ENCODE assay signal across 8 cellular contexts in genomic region chr5:132238169-132238744, GRCh38. TPM values are rescaled to one million over a fixed set of nuclear protein-coding genes. Genes with fewer than 3 reads are reported as not detected.
DNase-seq lines count a peak whose midpoint lies in the region; ATAC-seq and TF ChIP-seq lines count a peak whose summit lies in the region.

No MANE protein-coding gene starts in this region.

- H3K79me2 ChIP-seq in OCI-LY7 (ENCODE audit: insufficient read depth, low read depth, low read length) (no peaks in the 10 kb centered on the region), parathyroid adenoma (no peaks in the 10 kb centered on the region)

- CTCF ChIA-PET in OCI-LY7 (lab: Charles Lee; ENCODE audit: unreplicated experiment), result interaction anchor here (1.0 to 1.5 kb wide), 5 partner anchors 9 to 58 kb away, joined by 3 to 5 read pairs (median 4); no protein-coding TSS in a partner anchor

- peaks cover 33% of the 10 kb centered on the region for H3K4me1 ChIP-seq in OCI-LY7 (ENCODE audit: insufficient read depth, low read length, poor library complexity, severe bottlenecking)
- H3K4me1 ChIP-seq in parathyroid adenoma, result no peaks in the 10 kb centered on the region
- no peaks in the 10 kb centered on the region for H3K4me1 ChIP-seq in upper lobe of right lung

- H3K36me3 ChIP-seq in OCI-LY7 (ENCODE audit: insufficient read depth, low read length) (no peaks in the 10 kb centered on the region), parathyroid adenoma (ENCODE audit: control insufficient read depth, insufficient read depth, low read length) (no peaks in the 10 kb centered on the region), upper lobe of right lung (no peaks in the 10 kb centered on the region)

- no peak overlapping the region for H3K9ac ChIP-seq in parathyroid adenoma

- POLR2A ChIA-PET in OCI-LY7 (lab: Charles Lee), result interaction anchor here (0.7 to 2.4 kb wide), 7 partner anchors 8 to 56 kb away, joined by 3 to 7 read pairs (median 3); no protein-coding TSS in a partner anchor

- peak; percentile 51 for DNase-seq in A172 (ENCODE audit: low spot score)
- DNase-seq in GM13976 (ENCODE audit: low spot score), result peak; percentile 65
- peak; percentile 82 for DNase-seq in OCI-LY7 (ENCODE audit: low spot score)
- DNase-seq in activated T-cell treated with anti-CD3 and anti-CD28 coated beads, Interleukin-2, amount 50 U/mL, for 48 hours, result peak; percentile 90
- DNase-seq in fibroblast of peridontal ligament (ENCODE audit: extremely low read depth), result peak; percentile 73
- DNase-seq in upper lobe of right lung, result peak; percentile 71

- in situ Hi-C loops in GM13976 (cut with MboI; ENCODE audit: low sequenced_read_pairs, unreplicated experiment), result no loop called here

- H3K4me3 ChIP-seq in OCI-LY7 (ENCODE audit: low read depth, low read length, poor library complexity, severe bottlenecking) (no peak overlapping the region), parathyroid adenoma (ENCODE audit: low read depth, low read length) (no peak overlapping the region), upper lobe of right lung (no peak overlapping the region)

- peaks cover 11% of the 10 kb centered on the region; the same call in 1 of the 2 replicates for H3K9me3 ChIP-seq in OCI-LY7 (ENCODE audit: low read length)
- H3K9me3 ChIP-seq in parathyroid adenoma (ENCODE audit: control insufficient read depth, low read length), result no peaks in the 10 kb centered on the region
- no peaks in the 10 kb centered on the region for H3K9me3 ChIP-seq in upper lobe of right lung

- TF ChIP-seq CTCF in GM13976 (IDR thresholded peaks at IDR 0.05; ENCODE audit: borderline replicate concordance, control extremely low read depth, extremely low read depth, insufficient read depth, missing control alignments) (peak; percentile 85), OCI-LY7 (conservative IDR thresholded peaks at IDR 0.05; ENCODE audit: low read length) (peak; percentile 92), parathyroid adenoma (IDR thresholded peaks at IDR 0.05) (peak; percentile 86), upper lobe of right lung (IDR thresholded peaks at IDR 0.05) (peak; percentile 80)

- H4K20me1 ChIP-seq in OCI-LY7 (ENCODE audit: insufficient read depth, low read length), result no peaks in the 10 kb centered on the region

- ATAC-seq in HG03354 (IDR thresholded peaks at IDR 0.05; ENCODE audit: poor library complexity, severe bottlenecking, unreplicated experiment) (peak; percentile 88), upper lobe of right lung (peak; percentile 87)

- H3K27ac ChIP-seq in OCI-LY7 (ENCODE audit: low read depth, low read length, poor library complexity, severe bottlenecking), result no peak overlapping the region
- H3K27ac ChIP-seq in parathyroid adenoma, result no peak overlapping the region
- H3K27ac ChIP-seq in upper lobe of right lung, result no peak overlapping the region

- no peaks in the 10 kb centered on the region for H3K9me2 ChIP-seq in OCI-LY7 (ENCODE audit: insufficient read depth, low read length)

- H3K4me2 ChIP-seq in OCI-LY7 (ENCODE audit: low read length), result no peak overlapping the region
- H3K4me2 ChIP-seq in parathyroid adenoma (ENCODE audit: low read length), result no peak overlapping the region

- no peaks in the 10 kb centered on the region for H3K27me3 ChIP-seq in parathyroid adenoma (ENCODE audit: control insufficient read depth, insufficient read depth, low read length)
- no peaks in the 10 kb centered on the region for H3K27me3 ChIP-seq in upper lobe of right lung

- BruUV-seq in OCI-LY7 (replicated peaks; lab: Mats Ljungman, UMichigan), result no TSS peak

- H2AFZ ChIP-seq in OCI-LY7 (ENCODE audit: low read length) (peak overlapping the region; percentile 45; the same call in 1 of the 2 replicates), parathyroid adenoma (no peak overlapping the region)

- intact Hi-C loops in OCI-LY7 (cut with micrococcal nuclease; ENCODE audit: unreplicated experiment) (loop anchor here (5.0 kb wide), 1 partner anchor 46 kb away; no protein-coding TSS in a partner anchor), upper lobe of right lung (cut with DNase I) (no loop called here)

RNA-seq across cellular contexts. Expression of gene P4HA2, which starts 10.6 kb away (rescaled TPM):
- total RNA-seq in A172 (2014; rRNA removed; shearing (Covaris generic)), result 58.7 and 71.7 TPM in 2 replicates
- total RNA-seq in OCI-LY7 (2014; rRNA removed; shearing (Covaris generic)), result 7.2 and 8.9 TPM in 2 replicates
- total RNA-seq in OCI-LY7 (2022) (0.32 and 0.33 TPM in 2 replicates), upper lobe of right lung (79.0 TPM)

RNA-seq across cellular contexts. Expression of gene PDLIM4, which starts 19.2 kb away (rescaled TPM):
- 0.05 TPM in 1 of 2 replicates, not detected in the other for total RNA-seq in A172 (2014; rRNA removed; shearing (Covaris generic))
- not detected in 2 replicates for total RNA-seq in OCI-LY7 (2014; rRNA removed; shearing (Covaris generic))
- total RNA-seq in OCI-LY7 (2022), result not detected in 2 replicates
- total RNA-seq in upper lobe of right lung, result 7.4 TPM

RNA-seq across cellular contexts. Expression of gene SLC22A4, which starts 55.9 kb away (rescaled TPM):
- 4.9 and 5.8 TPM in 2 replicates for total RNA-seq in A172 (2014; rRNA removed; shearing (Covaris generic))
- total RNA-seq in OCI-LY7 (2014; rRNA removed; shearing (Covaris generic)), result not detected in 2 replicates
- total RNA-seq in OCI-LY7 (2022), result not detected in 2 replicates
- total RNA-seq in upper lobe of right lung, result 1.8 TPM
